In genomic region chr1:910311-910880, GRCh38 we compare ENCODE assay signal across 11 cellular contexts. TPM values are rescaled to one million over a fixed set of nuclear protein-coding genes. Genes with fewer than 3 reads are reported as not detected.
DNase-seq lines count a peak whose midpoint lies in the region; ATAC-seq and TF ChIP-seq lines count a peak whose summit lies in the region.
"Had no signal": no experiment of that assay in that cellular context is flagged by ENCODE, and none has a peak within 500 bp of the region (broad histone marks: within the 10 kb centered on the region; RNA-seq: fewer than 3 reads in every experiment).

No MANE protein-coding gene starts in this region.

- 60% methylated on average over 1 of the region's 29 CpGs for WGBS in SK-N-SH (ENCODE audit: low lambda C conversion rate)
- WGBS in hepatocyte (ENCODE audit: low lambda C conversion rate, missing lambda C conversion rate) = 89% methylated on average over 24 of the region's 29 CpGs
- WGBS in spleen, 5 donors = 25 to 48% (median 36%) methylated on average over 15 to 29 of the region's 29 CpGs
- WGBS in esophagus squamous epithelium, 2 donors = no CpG with 5 or more reads among the region's 29 CpGs

- H3F3A ChIP-seq in SK-N-SH (replicated peaks; ENCODE audit: insufficient read depth) = no peaks in the 10 kb centered on the region

- TF ChIP-seq CTCF in SK-N-SH (IDR thresholded peaks at IDR 0.05) = no peak
- TF ChIP-seq CTCF in hepatocyte (IDR thresholded peaks at IDR 0.05; ENCODE audit: poor library complexity) = no peak
- TF ChIP-seq CTCF in spleen (IDR thresholded peaks at IDR 0.05 in 8 of 11, conservative IDR thresholded peaks at IDR 0.05 in 3 of 11) = no peak
- TF ChIP-seq CTCF in activated CD8-positive, alpha-beta T cell treated with anti-CD3 and anti-CD28 coated beads for 36 hours (IDR thresholded peaks at IDR 0.05) = no peak
- no peak for TF ChIP-seq CTCF in esophagus squamous epithelium (IDR thresholded peaks at IDR 0.05)

- H3K4me3 ChIP-seq in SK-N-SH (ENCODE audit: low read depth in 2 of 2, low read length in 1 of 2) = no peak overlapping the region
- H3K4me3 ChIP-seq in hepatocyte = no peak overlapping the region
- peak overlapping the region in 2 of 8 donors; percentile 13 to 40 for H3K4me3 ChIP-seq in spleen
- peak overlapping the region in 2 of 4 donors; percentile 9 to 43 for H3K4me3 ChIP-seq in esophagus squamous epithelium

- H3K79me2 ChIP-seq in SK-N-SH (ENCODE audit: insufficient read depth) (no peaks in the 10 kb centered on the region), hepatocyte (no peaks in the 10 kb centered on the region)

- TF ChIP-seq POLR2A in spleen (IDR thresholded peaks at IDR 0.05) = no peak
- no peak for TF ChIP-seq POLR2A in esophagus squamous epithelium (IDR thresholded peaks at IDR 0.05)

- no peak for TF ChIP-seq RAD21 in SK-N-SH (IDR thresholded peaks at IDR 0.05; ENCODE audit: low read length)

- H3K27me3 Mint-ChIP-seq in activated CD8-positive, alpha-beta T cell treated with anti-CD3 and anti-CD28 coated beads for 36 hours = peaks cover 43% of the 10 kb centered on the region

- no peaks in the 10 kb centered on the region for H3K9me3 ChIP-seq in SK-N-SH
- H3K9me3 ChIP-seq in hepatocyte (ENCODE audit: low read depth) = no peaks in the 10 kb centered on the region
- H3K9me3 ChIP-seq in spleen = no peaks in the 10 kb centered on the region
- H3K9me3 ChIP-seq in esophagus squamous epithelium = no peaks in the 10 kb centered on the region

- peaks cover 2% of the 10 kb centered on the region for H3K4me1 Mint-ChIP-seq in activated CD8-positive, alpha-beta T cell treated with anti-CD3 and anti-CD28 coated beads for 36 hours (ENCODE audit: low read depth)

- no peaks in the 10 kb centered on the region for H3K27me3 ChIP-seq in SK-N-SH (ENCODE audit: insufficient read depth)
- H3K27me3 ChIP-seq in hepatocyte = peaks cover 4% of the 10 kb centered on the region
- H3K27me3 ChIP-seq in spleen (replicated peaks in 1 of 7) = peaks cover 0 to 85% (median 25%) of the 10 kb centered on the region in 7 donors
- peaks cover 0 to 83% (median 7%) of the 10 kb centered on the region in 4 donors for H3K27me3 ChIP-seq in esophagus squamous epithelium

- peak; percentile 18 for DNase-seq in activated T-cell treated with anti-CD3 and anti-CD28 coated beads, Interleukin-2, amount 50 U/mL, for 1 hour
- DNase-seq in activated T-cell treated with anti-CD3 and anti-CD28 coated beads for 4 hours = no peak
- DNase-seq in SK-N-SH = peak; percentile 41
- peak; percentile 5 for DNase-seq in hepatocyte (ENCODE audit: low spot score)
- DNase-seq in spleen = peak; percentile 66
- DNase-seq in AG08396 (ENCODE audit: low spot score) = no peak
- no peak for DNase-seq in activated CD8-positive, alpha-beta T cell treated with anti-CD3 and anti-CD28 coated beads for 36 hours
- DNase-seq in esophagus squamous epithelium (lab: John Stamatoyannopoulos, UW) = no peak
- DNase-seq: activated CD8-positive, alpha-beta T cell treated with anti-CD3 and anti-CD28 coated beads, Interleukin-2, amount 10 ng/mL, durations not matched to agents 7 days and 5 days; GOT3; SIG-M5 had no signal

- POLR2A ChIA-PET in SK-N-SH (lab: Yijun Ruan, JAX) = no interaction called here
- POLR2A ChIA-PET in activated CD8-positive, alpha-beta T cell treated with anti-CD3 and anti-CD28 coated beads for 36 hours (lab: Charles Lee) = no interaction called here

- no peak overlapping the region for H3K4me2 ChIP-seq in SK-N-SH
- H3K4me2 ChIP-seq in hepatocyte = no peak overlapping the region

- no peak overlapping the region for H2AFZ ChIP-seq in SK-N-SH (ENCODE audit: low read depth)
- H2AFZ ChIP-seq in hepatocyte = no peak overlapping the region

- H3K4me1 ChIP-seq in SK-N-SH (ENCODE audit: control insufficient read depth in 1 of 2, insufficient read depth in 2 of 2, low read depth in 1 of 2, low read length in 1 of 2) (peaks cover 0 to 15% of the 10 kb centered on the region in 2 experiments; a peak in 2 of 4 replicates), hepatocyte (ENCODE audit: insufficient read depth) (peaks cover 23% of the 10 kb centered on the region), spleen (peaks cover 3 to 57% (median 30%) of the 10 kb centered on the region in 6 donors), esophagus squamous epithelium (peaks cover 20 to 56% (median 24%) of the 10 kb centered on the region in 3 donors)

- H3K4me3 Mint-ChIP-seq in activated CD8-positive, alpha-beta T cell treated with anti-CD3 and anti-CD28 coated beads for 36 hours = no peak overlapping the region
- H3K4me3 Mint-ChIP-seq: activated CD8-positive, alpha-beta T cell treated with anti-CD3 and anti-CD28 coated beads, Interleukin-2, amount 10 ng/mL, durations not matched to agents 7 days and 5 days had no signal

- H3K36me3 ChIP-seq in SK-N-SH (replicated peaks in 1 of 2; ENCODE audit: control insufficient read depth in 1 of 2, insufficient read depth in 2 of 2, low read length in 1 of 2) (no peaks in the 10 kb centered on the region), hepatocyte (replicated peaks; ENCODE audit: insufficient read depth, low read depth) (no peaks in the 10 kb centered on the region), spleen (no peaks in the 10 kb centered on the region), esophagus squamous epithelium (no peaks in the 10 kb centered on the region)

- H3K36me3 Mint-ChIP-seq in activated CD8-positive, alpha-beta T cell treated with anti-CD3 and anti-CD28 coated beads for 36 hours (ENCODE audit: low read depth) = no peaks in the 10 kb centered on the region

- H3K27ac ChIP-seq in SK-N-SH (ENCODE audit: low read depth in 2 of 2, low read length in 1 of 2) = no peak overlapping the region
- no peak overlapping the region for H3K27ac ChIP-seq in hepatocyte
- H3K27ac ChIP-seq in spleen = peak overlapping the region in 2 of 8 donors; percentile 15 to 21
- no peak overlapping the region for H3K27ac ChIP-seq in esophagus squamous epithelium

- intact Hi-C loops in spleen (cut with DNase I; ENCODE audit: low total_unique reads) (no loop called here), esophagus squamous epithelium (cut with DNase I) (no loop called here)
- intact Hi-C loops in activated CD8-positive, alpha-beta T cell treated with anti-CD3 and anti-CD28 coated beads for 36 hours (cut with micrococcal nuclease) = no loop called here

- no peak overlapping the region for H3K9ac ChIP-seq in SK-N-SH

- H4K20me1 ChIP-seq in SK-N-SH (ENCODE audit: insufficient read depth) (no peaks in the 10 kb centered on the region), hepatocyte (ENCODE audit: insufficient read depth, poor library complexity, severe bottlenecking) (no peaks in the 10 kb centered on the region)

- H3K9me2 ChIP-seq in SK-N-SH (no peaks in the 10 kb centered on the region), hepatocyte (replicated peaks; ENCODE audit: insufficient read depth) (no peaks in the 10 kb centered on the region)

- TF ChIP-seq EP300 in SK-N-SH (IDR thresholded peaks at IDR 0.05; ENCODE audit: borderline replicate concordance in 1 of 2, low read depth in 1 of 2, low read length in 1 of 2) = no peak

- H3K9me3 Mint-ChIP-seq in activated CD8-positive, alpha-beta T cell treated with anti-CD3 and anti-CD28 coated beads for 36 hours = no peaks in the 10 kb centered on the region

- no peak overlapping the region for H3K27ac Mint-ChIP-seq in activated CD8-positive, alpha-beta T cell treated with anti-CD3 and anti-CD28 coated beads for 36 hours

- CTCF ChIA-PET in SK-N-SH (lab: Yijun Ruan, JAX) = interaction anchor here (1.2 to 1.3 kb wide), 2 partner anchors 28 to 41 kb away, joined by 3 to 6 read pairs; no protein-coding TSS in a partner anchor
- CTCF ChIA-PET in activated CD8-positive, alpha-beta T cell treated with anti-CD3 and anti-CD28 coated beads for 36 hours (lab: Charles Lee) = no interaction called here

- ATAC-seq in activated CD8-positive, alpha-beta T cell treated with anti-CD3 and anti-CD28 coated beads for 36 hours = no peak
- ATAC-seq: activated CD8-positive, alpha-beta T cell treated with anti-CD3 and anti-CD28 coated beads, Interleukin-2, amount 10 ng/mL, durations not matched to agents 7 days and 5 days had no signal

RNA-seq across cellular contexts. Expression of gene SAMD11, which starts 13.3 kb away (rescaled TPM):
- polyA plus RNA-seq in SK-N-SH (2012; rRNA removed) (2.1 and 3.7 TPM in 2 replicates), hepatocyte (17.1 and 20.1 TPM in 2 replicates), spleen (10 to 100 TPM in 2 of 3 donors, 1 to 10 TPM in 1; 7.7 to 33.2 (median 19.8) TPM)
- polyA plus RNA-seq in SK-N-SH (2012; cell fraction: cytosol; rRNA removed) = 1.8 and 2.7 TPM in 2 replicates
- polyA plus RNA-seq in SK-N-SH (2012; cell fraction: nucleus; rRNA removed) = 16.3 and 25.0 TPM in 2 replicates
- total RNA-seq in hepatocyte (9.5 and 10.2 TPM in 2 replicates), spleen (10 to 100 TPM in 5 of 7 donors, 1 to 10 TPM in 2; 7.5 to 37.0 (median 18.1) TPM), esophagus squamous epithelium (under 1 TPM in 3 of 4 donors, not detected in 1; 0.48 to 0.95 (median 0.57) TPM)
- not detected for total RNA-seq in activated CD8-positive, alpha-beta T cell treated with anti-CD3 and anti-CD28 coated beads for 36 hours
- total RNA-seq: activated CD8-positive, alpha-beta T cell treated with anti-CD3 and anti-CD28 coated beads, Interleukin-2, amount 10 ng/mL, durations not matched to agents 7 days and 5 days had no signal

RNA-seq across cellular contexts. Expression of gene NOC2L, which starts 48.7 kb away (rescaled TPM):
- 114 and 124 TPM in 2 replicates for polyA plus RNA-seq in SK-N-SH (2012; rRNA removed)
- 77.5 and 83.1 TPM in 2 replicates for polyA plus RNA-seq in SK-N-SH (2012; cell fraction: cytosol; rRNA removed)
- polyA plus RNA-seq in SK-N-SH (2012; cell fraction: nucleus; rRNA removed) = 214 and 215 TPM in 2 replicates
- total RNA-seq in hepatocyte = 29.3 and 44.3 TPM in 2 replicates
- 66.6 and 68.1 TPM in 2 replicates for polyA plus RNA-seq in hepatocyte
- total RNA-seq in spleen = 10 to 100 TPM; 26.2 to 61.1 (median 44.7) TPM
- polyA plus RNA-seq in spleen = 10 to 100 TPM; 46.6 to 73.4 (median 52.8) TPM
- 100 to 1,000 TPM; 138 to 139 TPM for total RNA-seq in activated CD8-positive, alpha-beta T cell treated with anti-CD3 and anti-CD28 coated beads for 36 hours
- 10 to 100 TPM; 57.9 to 80.2 (median 60.4) TPM for total RNA-seq in esophagus squamous epithelium

RNA-seq across cellular contexts. Expression of gene KLHL17, which starts 50.0 kb away (rescaled TPM):
- polyA plus RNA-seq in SK-N-SH (2012; rRNA removed) (27.3 and 28.1 TPM in 2 replicates), hepatocyte (25.0 and 35.4 TPM in 2 replicates), spleen (10 to 100 TPM; 14.1 to 31.6 (median 26.0) TPM)
- polyA plus RNA-seq in SK-N-SH (2012; cell fraction: cytosol; rRNA removed) = 3.6 and 5.7 TPM in 2 replicates
- polyA plus RNA-seq in SK-N-SH (2012; cell fraction: nucleus; rRNA removed) = 220 and 295 TPM in 2 replicates
- total RNA-seq in hepatocyte (4.1 and 13.8 TPM in 2 replicates), spleen (10 to 100 TPM; 12.0 to 21.5 (median 18.7) TPM), esophagus squamous epithelium (10 to 100 TPM in 3 of 4 donors, 1 to 10 TPM in 1; 8.7 to 13.8 (median 10.3) TPM)
- total RNA-seq in activated CD8-positive, alpha-beta T cell treated with anti-CD3 and anti-CD28 coated beads for 36 hours = 10 to 100 TPM; 27.8 to 31.2 TPM

RNA-seq across cellular contexts. Expression of gene PLEKHN1, which starts 55.9 kb away (rescaled TPM):
- polyA plus RNA-seq in SK-N-SH (2012; rRNA removed) (not detected in 2 replicates), hepatocyte (2.4 and 5.6 TPM in 2 replicates), spleen (under 1 TPM; 0.17 to 0.80 (median 0.63) TPM)
- polyA plus RNA-seq in SK-N-SH (2012; cell fraction: cytosol; rRNA removed) = not detected in 2 replicates
- polyA plus RNA-seq in SK-N-SH (2012; cell fraction: nucleus; rRNA removed) = 0.13 and 0.25 TPM in 2 replicates
- total RNA-seq in hepatocyte (0.60 and 0.72 TPM in 2 replicates), spleen (1 to 10 TPM in 5 of 7 donors, under 1 TPM in 2; 0.65 to 2.2 (median 1.1) TPM), esophagus squamous epithelium (10 to 100 TPM; 16.8 to 39.6 (median 23.4) TPM)
- total RNA-seq in activated CD8-positive, alpha-beta T cell treated with anti-CD3 and anti-CD28 coated beads for 36 hours = 1 to 10 TPM; 1.0 to 1.3 TPM

Comparison
In these comparisons a context has a peak if more than half of its experiments do, and no peak if none do; other contexts are left out.
1. DNase-seq: peak in activated T-cell treated with anti-CD3 and anti-CD28 coated beads, Interleukin-2, amount 50 U/mL, for 1 hour (single experiment), SK-N-SH (single experiment), hepatocyte (single experiment) and spleen (single experiment); none in activated T-cell treated with anti-CD3 and anti-CD28 coated beads for 4 hours (single experiment), AG08396 (single experiment), activated CD8-positive, alpha-beta T cell treated with anti-CD3 and anti-CD28 coated beads for 36 hours (single experiment) and esophagus squamous epithelium (single experiment).